ENCODE assay signal across 1 cellular context in genomic region chr3:12444582-12445468, GRCh38.
TF ChIP-seq lines count a peak whose summit lies in the region.

No MANE protein-coding gene starts in this region.

TF ChIP-seq in HepG2, 621 proteins besides CTCF, POLR2A, EP300 and RAD21 (continued from another document and continues in another):
- TF ChIP-seq ZNF687 (CRISPR knock-in tag; IDR thresholded peaks at IDR 0.05) (peak; percentile 94), ZSCAN31 (CRISPR knock-in tag; IDR thresholded peaks at IDR 0.05; ENCODE audit: low read depth) (peak; percentile 78), RFX5 (IDR thresholded peaks at IDR 0.05; ENCODE audit: low read depth, low read length) (0 out of 2 replicates have a peak, but pooled peaks have one; percentile 16), KIAA2018 (CRISPR knock-in tag; IDR thresholded peaks at IDR 0.05; ENCODE audit: borderline replicate concordance) (no peak), TFE3 (CRISPR knock-in tag; IDR thresholded peaks at IDR 0.05) (peak; percentile 16; the same call in 1 of the 2 replicates), HDAC2 (CRISPR knock-in tag; IDR thresholded peaks at IDR 0.05) (peak; percentile 51; the same call in 1 of the 2 replicates), AHDC1 (CRISPR knock-in tag; IDR thresholded peaks at IDR 0.05; ENCODE audit: borderline replicate concordance) (peak; percentile 57; the same call in 1 of the 2 replicates), RBM22 (optimal IDR thresholded peaks at IDR 0.05; ENCODE audit: low read length) (no peak), ZBTB14 (CRISPR knock-in tag; IDR thresholded peaks at IDR 0.05) (no peak), ARNTL (CRISPR knock-in tag; IDR thresholded peaks at IDR 0.05) (no peak; the same call in 1 of the 2 replicates), NR2F6 (IDR thresholded peaks at IDR 0.05) (no peak), NR2F6 (CRISPR knock-in tag; IDR thresholded peaks at IDR 0.05) (peak; percentile 34; the same call in 1 of the 2 replicates), MAFK (conservative IDR thresholded peaks at IDR 0.05 in 1 of 2, IDR thresholded peaks at IDR 0.05 in 1 of 2; ENCODE audit: low read length in 2 of 2) (no peak), ATF7-NPFF (CRISPR knock-in tag; IDR thresholded peaks at IDR 0.05; ENCODE audit: low read depth) (peak; percentile 49), FOXC1 (CRISPR knock-in tag; IDR thresholded peaks at IDR 0.05; ENCODE audit: borderline replicate concordance) (peak; percentile 25; the same call in 1 of the 2 replicates), ZNF20 (CRISPR knock-in tag; IDR thresholded peaks at IDR 0.05) (0 out of 2 replicates have a peak, but pooled peaks have one; percentile 51), SMC3 (IDR thresholded peaks at IDR 0.05; ENCODE audit: low read length) (peak; percentile 17; the same call in 1 of the 2 replicates), ATF6 (CRISPR knock-in tag; conservative IDR thresholded peaks at IDR 0.05) (no peak), BATF2 (CRISPR knock-in tag; IDR thresholded peaks at IDR 0.05) (no peak), SRY (CRISPR knock-in tag; IDR thresholded peaks at IDR 0.05) (no peak), ZNF563 (CRISPR knock-in tag; IDR thresholded peaks at IDR 0.05) (0 out of 2 replicates have a peak, but pooled peaks have one; percentile 48), PCBP1 (IDR thresholded peaks at IDR 0.05; ENCODE audit: borderline replicate concordance, low read depth, low read length) (0 out of 2 replicates have a peak, but pooled peaks have one; percentile 56), HNF4G (IDR thresholded peaks at IDR 0.05; ENCODE audit: borderline replicate concordance, low read depth, low read length) (peak; percentile 84; the same call in 1 of the 2 replicates), HNF4G (CRISPR knock-in tag; IDR thresholded peaks at IDR 0.05; ENCODE audit: borderline replicate concordance, low read depth) (no peak; the same call in 1 of the 2 replicates), ERF (CRISPR knock-in tag; IDR thresholded peaks at IDR 0.05) (no peak), ZBTB7B (CRISPR knock-in tag; IDR thresholded peaks at IDR 0.05) (0 out of 2 replicates have a peak, but pooled peaks have one; percentile 34)
